15 cellular contexts compared by ENCODE assay signal in genomic region chr1:81832573-81832972, GRCh38. TPM values are rescaled to one million over a fixed set of nuclear protein-coding genes. Genes with fewer than 3 reads are reported as not detected.
A peak's percentile ranks its signal among the peaks of the same experiment; 100 is the strongest.
DNase-seq lines count a peak whose midpoint lies in the region; ATAC-seq and TF ChIP-seq lines count a peak whose summit lies in the region.
"Had no signal": no experiment of that assay in that cellular context is flagged by ENCODE, and none has a peak within 500 bp of the region (broad histone marks: within the 10 kb centered on the region; RNA-seq: fewer than 3 reads in every experiment).

No MANE protein-coding gene starts in this region.

- H3K36me3 Mint-ChIP-seq in activated naive CD4-positive, alpha-beta T cell treated with anti-CD3 and anti-CD28 coated beads, Interleukin-2, amount 50 U/mL, for 72 hours, result no peaks in the 10 kb centered on the region
- H3K36me3 Mint-ChIP-seq: stimulated activated effector memory CD8-positive, alpha-beta T cell treated with anti-CD3 and anti-CD28 coated beads, Interleukin-12 subunit alpha, Interleukin-12 subunit beta, amount 100 ng/mL, for 72 hours had no signal

- H3K36me3 ChIP-seq in GM23248 (ENCODE audit: low read depth), result no peaks in the 10 kb centered on the region
- no peaks in the 10 kb centered on the region for H3K36me3 ChIP-seq in heart left ventricle
- no peaks in the 10 kb centered on the region for H3K36me3 ChIP-seq in upper lobe of right lung

- no peak for TF ChIP-seq CTCF in heart left ventricle (IDR thresholded peaks at IDR 0.05)
- no peak for TF ChIP-seq CTCF in upper lobe of right lung (IDR thresholded peaks at IDR 0.05)

- ATAC-seq in heart left ventricle, result peak in 3 of 4 donors; percentile 53 to 78 (median 67)
- ATAC-seq in sciatic nerve, result peak; percentile 86
- no peak for ATAC-seq in upper lobe of right lung
- ATAC-seq in activated naive CD4-positive, alpha-beta T cell treated with anti-CD3 and anti-CD28 coated beads, Interleukin-2, amount 50 U/mL, for 72 hours, result no peak
- ATAC-seq: natural killer cell; stimulated activated effector memory CD8-positive, alpha-beta T cell treated with anti-CD3 and anti-CD28 coated beads, Interleukin-12 subunit alpha, Interleukin-12 subunit beta, amount 100 ng/mL, for 72 hours had no signal

- H4K20me1 ChIP-seq in GM23248 (ENCODE audit: insufficient read depth), result 0 out of 2 replicates have a peak, but pooled peaks cover 7% of the 10 kb centered on the region

- peak overlapping the region; percentile 12; the same call in 1 of the 2 replicates for H3K27ac ChIP-seq in GM23248
- H3K27ac ChIP-seq in heart left ventricle, result peak overlapping the region in 1 of 12 donors; percentile 33
- no peak overlapping the region for H3K27ac ChIP-seq in upper lobe of right lung

- no peaks in the 10 kb centered on the region for H3K27me3 ChIP-seq in GM23248 (replicated peaks; ENCODE audit: insufficient read depth)
- H3K27me3 ChIP-seq in heart left ventricle, result no peaks in the 10 kb centered on the region
- no peaks in the 10 kb centered on the region for H3K27me3 ChIP-seq in upper lobe of right lung

- no peaks in the 10 kb centered on the region for H3K9me3 Mint-ChIP-seq in activated naive CD4-positive, alpha-beta T cell treated with anti-CD3 and anti-CD28 coated beads, Interleukin-2, amount 50 U/mL, for 72 hours
- H3K9me3 Mint-ChIP-seq: activated naive CD4-positive, alpha-beta T cell treated with anti-CD3 and anti-CD28 coated beads for 36 hours had no signal

- H2AFZ ChIP-seq in GM23248, result 0 out of 2 replicates have a peak overlapping the region, but pooled peaks have one; percentile 16

- H3K9me3 ChIP-seq in GM23248 (ENCODE audit: low read depth) (no peaks in the 10 kb centered on the region), heart left ventricle (no peaks in the 10 kb centered on the region), upper lobe of right lung (no peaks in the 10 kb centered on the region)

- H3K4me3 ChIP-seq in GM23248, result no peak overlapping the region
- H3K4me3 ChIP-seq in heart left ventricle, result no peak overlapping the region
- no peak overlapping the region for H3K4me3 ChIP-seq in upper lobe of right lung

- intact Hi-C loops in heart left ventricle (cut with DNase I), result no loop called here
- intact Hi-C loops in sciatic nerve (cut with DNase I), result no loop called here
- intact Hi-C loops in upper lobe of right lung (cut with DNase I), result no loop called here

- no peak for TF ChIP-seq POLR2A in heart left ventricle (IDR thresholded peaks at IDR 0.05)

- peak overlapping the region; percentile 10 for H3K4me2 ChIP-seq in GM23248 (ENCODE audit: unreplicated experiment)

- peak; percentile 74 for DNase-seq in GM23248
- DNase-seq in amniotic stem cell (lab: John Stamatoyannopoulos, UW), result peak; percentile 67
- peak in 1 of 5 donors; percentile 24 for DNase-seq in heart left ventricle
- no peak for DNase-seq in sciatic nerve (ENCODE audit: low spot score)
- no peak for DNase-seq in upper lobe of right lung
- no peak for DNase-seq in UCSD-AML1 (lab: John Stamatoyannopoulos, UW; ENCODE audit: unreplicated experiment)
- no peak for DNase-seq in activated CD4-positive, CD25-positive, alpha-beta regulatory T cell treated with anti-CD3 and anti-CD28 coated beads, Interleukin-2, amount 50 U/mL, for 72 hours
- DNase-seq in activated naive CD4-positive, alpha-beta T cell treated with anti-CD3 and anti-CD28 coated beads, Interleukin-2, amount 50 U/mL, for 72 hours (ENCODE audit: low spot score in 2 of 2), result no peak
- DNase-seq: activated CD4-positive, alpha-beta T cell treated with anti-CD3 and anti-CD28 coated beads, Interleukin-2, amount 50 U/mL, for 4 hours; activated naive CD4-positive, alpha-beta T cell treated with anti-CD3 and anti-CD28 coated beads for 36 hours; DMS 273 treated with DMSO at 0.1 percent for 48 hours; effector CD8-positive, alpha-beta T cell; natural killer cell; NCI-H1694 treated with DMSO at 0.1 percent for 48 hours had no signal

- peaks cover 70% of the 10 kb centered on the region for H3K79me2 ChIP-seq in GM23248 (ENCODE audit: insufficient read depth)

- in situ Hi-C loops in GM23248 (cut with MboI), result no loop called here

- no peak overlapping the region for H3K9ac ChIP-seq in GM23248

- H3K4me1 ChIP-seq in GM23248 (ENCODE audit: insufficient read depth) (peaks cover 35% of the 10 kb centered on the region), heart left ventricle (peaks cover 8 to 57% (median 45%) of the 10 kb centered on the region in 12 donors), upper lobe of right lung (no peaks in the 10 kb centered on the region)

- H3K9me2 ChIP-seq in GM23248 (ENCODE audit: insufficient read depth), result no peaks in the 10 kb centered on the region

- 3 to 13% methylated on average over 1 of the region's 1 CpG for WGBS in GM23248 (ENCODE audit: low coverage in 1 of 2, low lambda C conversion rate in 2 of 2, missing lambda C conversion rate in 2 of 2), 2 experiments
- WGBS in heart left ventricle, 4 donors, result 2 to 5% (median 4%) methylated on average over 1 of the region's 1 CpG

- H3F3A ChIP-seq in GM23248 (ENCODE audit: insufficient read depth), result 0 out of 2 replicates have a peak, but pooled peaks cover 3% of the 10 kb centered on the region

- no peak overlapping the region for H3K27ac Mint-ChIP-seq in activated naive CD4-positive, alpha-beta T cell treated with anti-CD3 and anti-CD28 coated beads, Interleukin-2, amount 50 U/mL, for 72 hours
- H3K27ac Mint-ChIP-seq: activated naive CD4-positive, alpha-beta T cell treated with anti-CD3 and anti-CD28 coated beads for 36 hours; natural killer cell; stimulated activated effector memory CD8-positive, alpha-beta T cell treated with anti-CD3 and anti-CD28 coated beads, Interleukin-12 subunit alpha, Interleukin-12 subunit beta, amount 100 ng/mL, for 72 hours had no signal

RNA-seq across cellular contexts. Expression of gene ADGRL2, which starts 31.8 kb away (rescaled TPM):
- 41.6 and 43.4 TPM in 2 replicates for total RNA-seq in GM23248 (2014; rRNA removed; shearing (Covaris generic))
- polyA plus RNA-seq in GM23248 (2016; fragmentation: Nextera tagmentation; extraction: Ambion mirVana), result 12.3 and 15.6 TPM in 2 replicates
- 10 to 100 TPM; 49.7 to 82.8 (median 58.4) TPM for total RNA-seq in heart left ventricle
- 10 to 100 TPM; 16.9 to 45.0 TPM for polyA plus RNA-seq in heart left ventricle
- total RNA-seq in sciatic nerve, result 45.2 TPM
- total RNA-seq in upper lobe of right lung, result 104 TPM
- not detected for total RNA-seq in activated naive CD4-positive, alpha-beta T cell treated with anti-CD3 and anti-CD28 coated beads, Interleukin-2, amount 50 U/mL, for 72 hours
- total RNA-seq: activated naive CD4-positive, alpha-beta T cell treated with anti-CD3 and anti-CD28 coated beads for 36 hours; natural killer cell had no signal

Comparison
In these comparisons a context has a peak if more than half of its experiments do, and no peak if none do; other contexts are left out.
1. DNase-seq: peak in GM23248 (single experiment) and amniotic stem cell (single experiment); none in sciatic nerve (single experiment), upper lobe of right lung (single experiment), UCSD-AML1 (single experiment), activated CD4-positive, CD25-positive, alpha-beta regulatory T cell treated with anti-CD3 and anti-CD28 coated beads, Interleukin-2, amount 50 U/mL, for 72 hours (single experiment) and activated naive CD4-positive, alpha-beta T cell treated with anti-CD3 and anti-CD28 coated beads, Interleukin-2, amount 50 U/mL, for 72 hours (0 of 2).
2. ATAC-seq: peak in heart left ventricle (3 of 4) and sciatic nerve (single experiment); none in upper lobe of right lung (single experiment) and activated naive CD4-positive, alpha-beta T cell treated with anti-CD3 and anti-CD28 coated beads, Interleukin-2, amount 50 U/mL, for 72 hours (0 of 2).
3. RNA of gene ADGRL2, which starts 31.8 kb away (total RNA-seq): 104 TPM in upper lobe of right lung (single experiment), 49.7 to 82.8 TPM in heart left ventricle, 45.2 TPM in sciatic nerve (single experiment) and 41.6 to 43.4 TPM in GM23248; not detected in activated naive CD4-positive, alpha-beta T cell treated with anti-CD3 and anti-CD28 coated beads, Interleukin-2, amount 50 U/mL, for 72 hours; every median in the first group is over 10 times any median in the second.